10 cellular contexts compared by ENCODE assay signal in the genomic region with DNA sequence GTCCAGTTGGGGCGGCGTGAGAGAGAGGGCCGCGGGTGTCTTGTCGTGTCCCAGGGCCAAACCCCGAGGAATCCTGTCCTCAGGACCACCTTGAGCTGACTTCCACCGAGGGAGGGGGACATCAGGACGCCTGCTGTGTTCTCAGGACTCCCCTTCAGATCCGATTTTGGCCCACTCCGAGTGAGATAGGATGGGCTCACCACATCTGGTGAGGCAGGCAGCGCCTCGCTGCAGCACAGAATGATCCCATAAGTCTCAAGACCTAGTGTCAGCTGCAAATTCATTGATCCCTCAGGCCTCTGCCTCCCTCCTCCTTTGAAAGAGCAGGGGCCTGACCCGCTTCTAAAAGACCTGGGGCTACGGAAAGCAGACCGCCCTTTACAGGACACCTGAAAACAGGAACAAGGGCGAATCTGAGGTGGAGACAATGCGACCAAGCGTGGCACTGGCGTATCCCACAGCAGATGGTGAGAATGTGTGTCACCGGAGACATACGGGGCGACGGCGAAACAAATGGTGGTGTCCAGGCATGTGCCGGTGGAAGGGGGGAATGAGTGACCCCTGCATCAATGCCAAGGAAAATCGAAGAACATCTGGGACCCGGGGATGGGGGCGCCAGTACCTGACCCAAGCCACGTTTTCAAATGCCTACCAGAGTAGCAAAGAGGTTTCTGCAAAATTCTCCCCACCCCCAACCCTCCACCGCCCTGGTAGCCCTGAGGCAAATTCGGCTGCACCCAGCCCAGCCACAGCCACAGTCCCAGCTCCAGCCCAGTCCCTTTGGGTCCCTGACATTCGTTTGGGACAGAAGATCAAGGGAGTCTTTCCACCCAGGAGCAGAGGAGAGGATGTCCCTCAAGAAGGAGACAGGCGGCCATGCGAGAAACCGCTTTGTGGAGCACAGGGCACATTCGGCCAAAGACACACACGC.
DNase-seq lines count a peak whose midpoint lies in the region; ATAC-seq, FAIRE-seq and TF ChIP-seq lines count a peak whose summit lies in the region.
"Had no signal": no experiment of that assay in that cellular context is flagged by ENCODE, and none has a peak within 500 bp of the region (broad histone marks: within the 10 kb centered on the region; RNA-seq: fewer than 3 reads in every experiment).

No MANE protein-coding gene starts in this region.

- peaks cover 67% of the 10 kb centered on the region for H3K4me1 Mint-ChIP-seq in stimulated activated naive CD8-positive, alpha-beta T cell treated with anti-CD3 and anti-CD28 coated beads, Interleukin-15, amount 100 ng/mL, for 72 hours

- no peaks in the 10 kb centered on the region for H3K79me2 ChIP-seq in keratinocyte (ENCODE audit: control insufficient read depth, insufficient read depth, low read length)

- peak overlapping the region; percentile 27 for H3K4me3 ChIP-seq in NT2/D1 (ENCODE audit: insufficient read length, low read depth)
- peak overlapping the region; percentile 18 to 54 (median 32) for H3K4me3 ChIP-seq in keratinocyte (ENCODE audit: control insufficient read depth in 2 of 3, extremely low read depth in 1 of 3, insufficient read depth in 2 of 3, low read depth in 1 of 3, low read length in 3 of 3)

- no peak for FAIRE-seq in keratinocyte (lab: Jason Lieb, UNC)

- H3K27ac Mint-ChIP-seq in stimulated activated naive CD8-positive, alpha-beta T cell treated with anti-CD3 and anti-CD28 coated beads, Interleukin-15, amount 100 ng/mL, for 72 hours = no peak overlapping the region

- H3K9me3 ChIP-seq in NT2/D1 (ENCODE audit: insufficient read depth, low read length) (no peaks in the 10 kb centered on the region), keratinocyte (ENCODE audit: control insufficient read depth, low read depth, low read length) (no peaks in the 10 kb centered on the region)

- H3K4me3 Mint-ChIP-seq in stimulated activated naive CD8-positive, alpha-beta T cell treated with anti-CD3 and anti-CD28 coated beads, Interleukin-15, amount 100 ng/mL, for 72 hours = peak overlapping the region; percentile 43 to 58

- H3K9me3 Mint-ChIP-seq in stimulated activated naive CD8-positive, alpha-beta T cell treated with anti-CD3 and anti-CD28 coated beads, Interleukin-15, amount 100 ng/mL, for 72 hours = no peaks in the 10 kb centered on the region
- H3K9me3 Mint-ChIP-seq: neural crest cell had no signal

- no peaks in the 10 kb centered on the region for H3K36me3 ChIP-seq in NT2/D1 (ENCODE audit: insufficient read depth, insufficient read length, low read length)
- no peaks in the 10 kb centered on the region for H3K36me3 ChIP-seq in keratinocyte (ENCODE audit: control insufficient read depth in 2 of 2, extremely low read depth in 1 of 2, insufficient read depth in 2 of 2, low read length in 2 of 2)

- peak overlapping the region; percentile 69 for H2AFZ ChIP-seq in keratinocyte (ENCODE audit: control insufficient read depth, low read length)

- H3K27ac ChIP-seq in keratinocyte (ENCODE audit: control insufficient read depth, insufficient read depth, low read length) = no peak overlapping the region

- ATAC-seq in stimulated activated naive CD8-positive, alpha-beta T cell treated with anti-CD3 and anti-CD28 coated beads, Interleukin-15, amount 100 ng/mL, for 72 hours = no peak
- ATAC-seq in HG02759 (IDR thresholded peaks at IDR 0.05; ENCODE audit: unreplicated experiment) = no peak
- no peak for ATAC-seq in HG02938 (IDR thresholded peaks at IDR 0.05; ENCODE audit: unreplicated experiment)

- no peaks in the 10 kb centered on the region for H3K9me1 ChIP-seq in keratinocyte (ENCODE audit: control insufficient read depth, extremely low read depth, insufficient read depth, low read length)

- no peaks in the 10 kb centered on the region for H4K20me1 ChIP-seq in keratinocyte (ENCODE audit: control insufficient read depth, extremely low read depth, insufficient read depth, low read length)

- H3K4me1 ChIP-seq in NT2/D1 (ENCODE audit: insufficient read depth, insufficient read length) (peaks cover 12% of the 10 kb centered on the region), keratinocyte (ENCODE audit: control insufficient read depth, extremely low read depth, insufficient read depth, low read length) (peaks cover 30% of the 10 kb centered on the region)

- H3K4me2 ChIP-seq in keratinocyte (ENCODE audit: control insufficient read depth, extremely low read depth, insufficient read depth, low read depth, low read length) = peak overlapping the region; percentile 71

- H3K9ac ChIP-seq in NT2/D1 (ENCODE audit: insufficient read length, low read depth) (peak overlapping the region; percentile 62), keratinocyte (ENCODE audit: control insufficient read depth, extremely low read depth, insufficient read depth, low read length) (no peak overlapping the region)

- dilution Hi-C loops in keratinocyte (cut with MboI; ENCODE audit: extremely low pct_ligation_motif_present, low sequenced_read_pairs) = no loop called here

- TF ChIP-seq CTCF in keratinocyte (optimal IDR thresholded peaks at IDR 0.05 in 1 of 3, IDR thresholded peaks at IDR 0.05 in 1 of 3, conservative IDR thresholded peaks at IDR 0.05 in 1 of 3; ENCODE audit: extremely low read depth in 1 of 3, insufficient read depth in 2 of 3, low read length in 3 of 3) = no peak

- H3K27me3 ChIP-seq in NT2/D1 (ENCODE audit: insufficient read depth, insufficient read length) (peaks cover 60% of the 10 kb centered on the region), keratinocyte (ENCODE audit: control insufficient read depth, extremely low read depth, insufficient read depth, low read length) (peaks cover 25% of the 10 kb centered on the region)

- peak; percentile 52 for DNase-seq in activated CD8-positive, alpha-beta memory T cell treated with anti-CD3 and anti-CD28 coated beads for 24 hours
- no peak for DNase-seq in activated CD8-positive, alpha-beta memory T cell treated with anti-CD3 and anti-CD28 coated beads, Interleukin-2, amount 50 U/mL, for 48 hours
- DNase-seq in NT2/D1 (ENCODE audit: low read depth, low spot score) (no peak), keratinocyte (ENCODE audit: low read depth, low spot score) (no peak), SKM-1 (lab: John Stamatoyannopoulos, UW; ENCODE audit: unreplicated experiment) (no peak)
- DNase-seq in stimulated activated naive CD8-positive, alpha-beta T cell treated with anti-CD3 and anti-CD28 coated beads, Interleukin-15, amount 100 ng/mL, for 72 hours = no peak
- DNase-seq: AML-193 had no signal

- H3K27me3 Mint-ChIP-seq in stimulated activated naive CD8-positive, alpha-beta T cell treated with anti-CD3 and anti-CD28 coated beads, Interleukin-15, amount 100 ng/mL, for 72 hours = peaks cover 93% of the 10 kb centered on the region
